ENCODE assay signal across 8 cellular contexts in the genomic region with DNA sequence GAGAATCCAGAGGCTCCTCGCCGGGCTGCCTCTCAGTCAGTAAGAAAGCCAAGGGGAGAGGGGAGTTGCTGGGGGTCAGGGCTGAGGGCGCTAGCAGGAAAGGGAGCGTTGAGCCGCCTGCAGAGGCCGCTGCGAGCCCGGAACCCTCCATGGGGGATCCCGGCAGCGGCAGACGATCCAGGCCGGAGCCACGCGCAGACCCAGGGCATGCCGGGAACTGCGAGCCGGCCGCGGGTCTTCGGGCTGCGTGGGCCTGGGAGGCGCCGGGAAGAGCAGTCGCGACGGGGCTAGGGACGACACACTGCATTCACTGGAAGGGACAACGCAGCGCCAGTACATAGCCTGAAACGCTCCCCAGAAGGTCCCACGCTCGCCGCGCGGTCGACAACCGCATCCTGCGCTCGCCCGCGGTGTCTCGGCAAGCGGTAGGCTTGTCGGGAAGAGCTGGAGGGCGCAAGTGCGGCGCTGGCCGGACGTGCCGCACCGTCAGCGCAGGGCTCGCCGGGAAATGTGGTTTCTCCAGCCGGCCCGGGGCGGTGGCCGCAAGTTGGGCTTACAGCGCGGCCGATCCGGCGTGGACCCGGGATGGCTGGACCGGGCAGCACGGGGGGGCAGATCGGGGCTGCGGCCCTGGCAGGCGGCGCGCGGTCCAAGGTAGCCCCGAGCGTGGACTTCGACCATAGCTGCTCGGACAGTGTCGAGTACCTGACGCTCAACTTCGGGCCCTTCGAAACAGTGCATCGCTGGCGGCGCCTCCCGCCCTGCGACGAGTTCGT. TPM values are rescaled to one million over a fixed set of nuclear protein-coding genes. Genes with fewer than 3 reads are reported as not detected.
DNase-seq lines count a peak whose midpoint lies in the region; ATAC-seq lines count a peak whose summit lies in the region.

A gene (plus strand): TSS at position 511 of the 776 bp plus-strand sequence. CDS start 75 bp downstream, at position 586.

- peak; percentile 87 to 93 (median 92) for ATAC-seq in T-cell (replicated peaks in 1 of 4)

- H3K27me3 Mint-ChIP-seq in T-cell: no peaks in the 10 kb centered on the region

- H3K4me3 ChIP-seq in GM08714 (ENCODE audit: low read length) (peak within 1 kb of the TSS; percentile 77), H7 (ENCODE audit: insufficient read depth, low read depth, low read length) (peak within 1 kb of the TSS; percentile 89)

- peaks cover 11% of the 10 kb centered on the region for H3K27me3 ChIP-seq in H7 (ENCODE audit: control insufficient read depth, insufficient read depth, low read length)

- CTCF ChIA-PET in T-cell (lab: Charles Lee): no interaction called here

- peak within 1 kb of the TSS; percentile 90 to 91 for H3K27ac Mint-ChIP-seq in T-cell

- DNase-seq in H7 (peak; percentile 93), M059J (ENCODE audit: low read depth) (peak; percentile 69), T-cell (peak; percentile 26 to 76 (median 55)), cardiac septum (ENCODE audit: low spot score) (peak; percentile 95), posterior cingulate gyrus (peak; percentile 81 to 98 (median 86)), ureter (ENCODE audit: low spot score) (peak; percentile 85)

- peak within 1 kb of the TSS; percentile 67 for H3K27ac ChIP-seq in adipose tissue (ENCODE audit: low read depth, low read length)

- peaks cover 44 to 52% (median 45%) of the 10 kb centered on the region in 3 donors for H3K4me1 Mint-ChIP-seq in T-cell

- peaks cover 5% of the 10 kb centered on the region for H3K36me3 Mint-ChIP-seq in T-cell

- H3K36me3 ChIP-seq in H7 (replicated peaks; ENCODE audit: control insufficient read depth, insufficient read depth, low read length): peaks cover 3% of the 10 kb centered on the region

- POLR2A ChIA-PET in T-cell (lab: Charles Lee): interaction anchor here in 1 of 2 donors (0.6 kb wide), 1 partner anchor 125 kb away, joined by 5 read pairs; no protein-coding TSS in a partner anchor

- WGBS in adipose tissue, 3 donors: 0% methylated on average over 79 to 87 of the region's 87 CpGs

- no peaks in the 10 kb centered on the region for H3K9me3 Mint-ChIP-seq in T-cell

- intact Hi-C loops in cardiac septum (cut with DNase I) (loop anchor here (1.0 to 5.0 kb wide), 3 partner anchors 19 to 125 kb away; a partner anchor contains a TSS), posterior cingulate gyrus (cut with DNase I) (loop anchor here (1.0 to 10.0 kb wide), 3 partner anchors 65 to 125 kb away; a partner anchor contains a TSS)

- peak within 1 kb of the TSS; percentile 90 to 94 (median 92) for H3K4me3 Mint-ChIP-seq in T-cell

RNA-seq across cellular contexts. Expression of the gene that starts here (rescaled TPM):
- 28.3 and 34.0 TPM in 2 replicates for total RNA-seq in H7 (2014; rRNA removed; shearing (Covaris generic))
- total RNA-seq in M059J (2014; rRNA removed; shearing (Covaris generic)): 13.0 and 14.0 TPM in 2 replicates
- total RNA-seq in T-cell (100 to 1,000 TPM in 3 of 5 donors, 10 to 100 TPM in 2; 57.1 to 118 (median 105) TPM), cardiac septum (33.0 TPM), ureter (79.6 TPM)
- polyA plus RNA-seq in adipose tissue: 10 to 100 TPM; 19.9 to 38.3 (median 37.0) TPM

Comparison
In these comparisons a context has a peak if more than half of its experiments do, and no peak if none do; other contexts are left out.
1. Peak in every context shown above with its lines: DNase-seq, ATAC-seq, H3K4me3 ChIP-seq and H3K27ac ChIP-seq.